9 cellular contexts compared by ENCODE assay signal in the genomic region with DNA sequence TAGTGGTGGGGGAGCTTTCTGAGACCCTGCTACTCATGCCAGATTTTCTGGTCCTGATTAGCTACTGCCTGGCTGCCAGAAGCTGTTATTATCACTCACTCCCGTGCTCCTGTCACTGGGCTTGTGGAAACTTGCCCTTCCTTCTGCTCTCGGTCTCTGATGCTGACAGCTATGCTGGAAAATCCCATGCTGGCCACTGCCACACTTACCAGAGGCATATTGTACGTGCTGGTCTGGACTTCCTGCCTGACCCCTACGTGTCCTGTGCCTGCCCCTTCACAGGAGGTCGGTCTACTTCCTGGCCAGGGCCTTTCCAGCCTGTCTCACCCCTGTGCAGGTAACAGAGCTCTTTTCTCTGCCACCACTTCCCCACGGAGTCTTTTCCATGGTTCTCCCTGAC.
A peak's percentile ranks its signal among the peaks of the same experiment; 100 is the strongest.
DNase-seq lines count a peak whose midpoint lies in the region; ATAC-seq, FAIRE-seq and TF ChIP-seq lines count a peak whose summit lies in the region.
"Had no signal": no experiment of that assay in that cellular context is flagged by ENCODE, and none has a peak within 500 bp of the region (broad histone marks: within the 10 kb centered on the region; RNA-seq: fewer than 3 reads in every experiment).

No MANE protein-coding gene starts in this region.

- no peaks in the 10 kb centered on the region for H3K27me3 Mint-ChIP-seq in HFFc6 (ENCODE audit: insufficient read depth)

- H3K9me3 ChIP-seq in adipocyte (ENCODE audit: control insufficient read depth, low read length) (no peaks in the 10 kb centered on the region), kidney (ENCODE audit: control insufficient read depth in 1 of 2, low read length in 2 of 2) (no peaks in the 10 kb centered on the region), upper lobe of right lung (no peaks in the 10 kb centered on the region)

- H3K36me3 Mint-ChIP-seq in HFFc6 (ENCODE audit: low read depth), result no peaks in the 10 kb centered on the region

- H3K27ac ChIP-seq in kidney (ENCODE audit: low read depth in 2 of 2, low read length in 2 of 2), result peak overlapping the region; percentile 52 to 76
- H3K27ac ChIP-seq in upper lobe of right lung, result peak overlapping the region; percentile 33

- TF ChIP-seq CTCF in kidney (IDR thresholded peaks at IDR 0.05; ENCODE audit: borderline replicate concordance, extremely low read depth, insufficient read depth) (no peak), upper lobe of right lung (IDR thresholded peaks at IDR 0.05) (no peak), HFFc6 (IDR thresholded peaks at IDR 0.05) (no peak)

- intact Hi-C loops in kidney (cut with DNase I), result no loop called here
- intact Hi-C loops in upper lobe of right lung (cut with DNase I), result no loop called here

- H3K9ac ChIP-seq in adipocyte (ENCODE audit: low read length), result peak overlapping the region; percentile 28
- peak overlapping the region in 1 of 2 donors; percentile 57 for H3K9ac ChIP-seq in kidney (ENCODE audit: low read length in 2 of 2)

- no peaks in the 10 kb centered on the region for H3K27me3 ChIP-seq in adipocyte (replicated peaks; ENCODE audit: control insufficient read depth, insufficient read depth, low read length)
- no peaks in the 10 kb centered on the region for H3K27me3 ChIP-seq in upper lobe of right lung

- DNase-seq in adipocyte (ENCODE audit: low read depth) (no peak), kidney (peak; percentile 89), upper lobe of right lung (no peak), HFFc6 (no peak), activated gamma-delta T cell (lab: John Stamatoyannopoulos, UW) (no peak)
- DNase-seq: activated CD8-positive, alpha-beta memory T cell treated with anti-CD3 and anti-CD28 coated beads, Interleukin-2, amount 50 U/mL, for 48 hours; PC-3 had no signal

- no peaks in the 10 kb centered on the region for H3K9me3 Mint-ChIP-seq in HFFc6

- ATAC-seq in HG02763 (IDR thresholded peaks at IDR 0.05; ENCODE audit: unreplicated experiment) (peak; percentile 30), upper lobe of right lung (peak; percentile 32), HG02623 (IDR thresholded peaks at IDR 0.05; ENCODE audit: unreplicated experiment) (no peak)
- ATAC-seq: PC-3 had no signal

- FAIRE-seq in kidney (lab: Jason Lieb, UNC), result no peak

- H3K4me1 ChIP-seq in adipocyte (ENCODE audit: control insufficient read depth, insufficient read depth, low read length), result peaks cover 37% of the 10 kb centered on the region
- peaks cover 19 to 22% of the 10 kb centered on the region in 2 donors for H3K4me1 ChIP-seq in kidney (ENCODE audit: control insufficient read depth in 1 of 2, insufficient read depth in 1 of 2, low read depth in 1 of 2, low read length in 2 of 2)
- peaks cover 8% of the 10 kb centered on the region for H3K4me1 ChIP-seq in upper lobe of right lung

- H3K4me3 Mint-ChIP-seq in HFFc6, result no peak overlapping the region

- peaks cover 4% of the 10 kb centered on the region for H3K4me1 Mint-ChIP-seq in HFFc6 (ENCODE audit: low read depth)

- H3K36me3 ChIP-seq in adipocyte (ENCODE audit: control insufficient read depth, insufficient read depth, low read length, severe bottlenecking) (no peaks in the 10 kb centered on the region), kidney (ENCODE audit: control insufficient read depth in 1 of 2, insufficient read depth in 2 of 2, low read length in 2 of 2) (no peaks in the 10 kb centered on the region), upper lobe of right lung (no peaks in the 10 kb centered on the region)

- H3K4me3 ChIP-seq in adipocyte (ENCODE audit: low read length) (no peak overlapping the region), kidney (ENCODE audit: low read length in 2 of 2) (no peak overlapping the region), upper lobe of right lung (no peak overlapping the region)

- no peak overlapping the region for H3K27ac Mint-ChIP-seq in HFFc6
